In genomic region chr16:24102120-24102740, GRCh38 we compare ENCODE assay signal across 14 cellular contexts.
DNase-seq lines count a peak whose midpoint lies in the region; ATAC-seq lines count a peak whose summit lies in the region.
"Had no signal": no experiment of that assay in that cellular context is flagged by ENCODE, and none has a peak within 500 bp of the region (broad histone marks: within the 10 kb centered on the region; RNA-seq: fewer than 3 reads in every experiment).

No MANE protein-coding gene starts in this region.

- ATAC-seq in central memory CD8-positive, alpha-beta T cell (replicated peaks; ENCODE audit: extremely low read depth, poor library complexity, severe bottlenecking) = no peak
- no peak for ATAC-seq in naive thymus-derived CD4-positive, alpha-beta T cell
- ATAC-seq in HG02852 (IDR thresholded peaks at IDR 0.05; ENCODE audit: unreplicated experiment) = no peak
- ATAC-seq in GM19452 (IDR thresholded peaks at IDR 0.05; ENCODE audit: unreplicated experiment) = no peak
- ATAC-seq: stimulated activated naive B cell treated with anti-CD40 and anti-IgM and Interleukin-4, amounts not matched to agents 10 μg/mL and 1 μg/mL and 100 μg/mL, for 72 hours had no signal

- no peaks in the 10 kb centered on the region for H3K27me3 Mint-ChIP-seq in central memory CD8-positive, alpha-beta T cell
- H3K27me3 Mint-ChIP-seq in naive thymus-derived CD4-positive, alpha-beta T cell = no peaks in the 10 kb centered on the region
- H3K27me3 Mint-ChIP-seq in activated CD4-positive, alpha-beta T cell treated with anti-CD3 and anti-CD28 coated beads, Interleukin-2, amount 10 ng/mL, durations not matched to agents 7 days and 5 days = no peaks in the 10 kb centered on the region
- H3K27me3 Mint-ChIP-seq: stimulated activated naive B cell treated with anti-CD40 and anti-IgM and Interleukin-4, amounts not matched to agents 10 μg/mL and 1 μg/mL and 100 μg/mL, for 72 hours had no signal

- intact Hi-C loops in naive thymus-derived CD4-positive, alpha-beta T cell (cut with micrococcal nuclease) = no loop called here

- H3K4me3 Mint-ChIP-seq in central memory CD8-positive, alpha-beta T cell = no peak overlapping the region
- H3K4me3 Mint-ChIP-seq in naive thymus-derived CD4-positive, alpha-beta T cell = no peak overlapping the region
- no peak overlapping the region for H3K4me3 Mint-ChIP-seq in activated CD4-positive, alpha-beta T cell treated with anti-CD3 and anti-CD28 coated beads, Interleukin-2, amount 10 ng/mL, durations not matched to agents 7 days and 5 days
- H3K4me3 Mint-ChIP-seq: stimulated activated naive B cell treated with anti-CD40 and anti-IgM and Interleukin-4, amounts not matched to agents 10 μg/mL and 1 μg/mL and 100 μg/mL, for 72 hours had no signal

- no peaks in the 10 kb centered on the region for H3K9me3 ChIP-seq in naive thymus-derived CD4-positive, alpha-beta T cell (ENCODE audit: control insufficient read depth in 2 of 3, low read length in 3 of 3)
- H3K9me3 ChIP-seq: BLaER1 had no signal

- H3K27ac ChIP-seq in naive thymus-derived CD4-positive, alpha-beta T cell (ENCODE audit: low read depth, low read length) = peak overlapping the region; percentile 29
- H3K27ac ChIP-seq: BLaER1, epithelial cell of prostate had no signal

- POLR2A ChIA-PET in naive thymus-derived CD4-positive, alpha-beta T cell (lab: Charles Lee) = no interaction called here
- POLR2A ChIA-PET in activated CD4-positive, alpha-beta T cell treated with anti-CD3 and anti-CD28 coated beads, Interleukin-2, amount 10 ng/mL, durations not matched to agents 7 days and 5 days (lab: Charles Lee) = no interaction called here

- H3K4me1 Mint-ChIP-seq in central memory CD8-positive, alpha-beta T cell = peaks cover 34% of the 10 kb centered on the region
- H3K4me1 Mint-ChIP-seq in naive thymus-derived CD4-positive, alpha-beta T cell = peaks cover 0 to 12% (median 4%) of the 10 kb centered on the region in 7 donors
- H3K4me1 Mint-ChIP-seq in activated CD4-positive, alpha-beta T cell treated with anti-CD3 and anti-CD28 coated beads, Interleukin-2, amount 10 ng/mL, durations not matched to agents 7 days and 5 days = no peaks in the 10 kb centered on the region

- CTCF ChIA-PET in naive thymus-derived CD4-positive, alpha-beta T cell (lab: Charles Lee) = no interaction called here
- CTCF ChIA-PET in activated CD4-positive, alpha-beta T cell treated with anti-CD3 and anti-CD28 coated beads, Interleukin-2, amount 10 ng/mL, durations not matched to agents 7 days and 5 days (lab: Charles Lee) = no interaction called here

- no peaks in the 10 kb centered on the region for H3K9me3 Mint-ChIP-seq in central memory CD8-positive, alpha-beta T cell
- H3K9me3 Mint-ChIP-seq in naive thymus-derived CD4-positive, alpha-beta T cell = peaks cover 0 to 7% (median 4%) of the 10 kb centered on the region in 11 donors
- peaks cover 4% of the 10 kb centered on the region for H3K9me3 Mint-ChIP-seq in activated CD4-positive, alpha-beta T cell treated with anti-CD3 and anti-CD28 coated beads, Interleukin-2, amount 10 ng/mL, durations not matched to agents 7 days and 5 days

- peak; percentile 69 for DNase-seq in DMS79 (lab: John Stamatoyannopoulos, UW)
- peak; percentile 79 to 90 for DNase-seq in NCI-H1930 (lab: John Stamatoyannopoulos, UW)
- no peak for DNase-seq in central memory CD8-positive, alpha-beta T cell (ENCODE audit: low spot score in 2 of 2)
- DNase-seq in naive thymus-derived CD4-positive, alpha-beta T cell = no peak
- DNase-seq in activated CD4-positive, alpha-beta T cell treated with anti-CD3 and anti-CD28 coated beads, Interleukin-2, amount 10 ng/mL, durations not matched to agents 7 days and 5 days = no peak
- no peak for DNase-seq in central memory CD4-positive, alpha-beta T cell
- DNase-seq: activated gamma-delta T cell; KG1; stimulated activated naive B cell treated with anti-CD40 and anti-IgM and Interleukin-4, amounts not matched to agents 10 μg/mL and 1 μg/mL and 100 μg/mL, for 72 hours; T-helper 2 cell had no signal

- H3K4me1 ChIP-seq in naive thymus-derived CD4-positive, alpha-beta T cell (ENCODE audit: control insufficient read depth in 2 of 2, insufficient read depth in 2 of 2, low read length in 2 of 2) = no peaks in the 10 kb centered on the region

- H3K36me3 Mint-ChIP-seq in central memory CD8-positive, alpha-beta T cell (ENCODE audit: insufficient read depth) = peaks cover 27% of the 10 kb centered on the region
- peaks cover 14 to 71% (median 39%) of the 10 kb centered on the region in 5 donors for H3K36me3 Mint-ChIP-seq in naive thymus-derived CD4-positive, alpha-beta T cell
- H3K36me3 Mint-ChIP-seq in activated CD4-positive, alpha-beta T cell treated with anti-CD3 and anti-CD28 coated beads, Interleukin-2, amount 10 ng/mL, durations not matched to agents 7 days and 5 days (ENCODE audit: low read depth) = peaks cover 14% of the 10 kb centered on the region

- H3K27me3 ChIP-seq in naive thymus-derived CD4-positive, alpha-beta T cell (ENCODE audit: control insufficient read depth in 2 of 2, insufficient read depth in 2 of 2, low read length in 2 of 2) = no peaks in the 10 kb centered on the region
- H3K27me3 ChIP-seq: BLaER1 had no signal

- peak overlapping the region; percentile 65 for H3K27ac Mint-ChIP-seq in central memory CD8-positive, alpha-beta T cell (ENCODE audit: low read depth)
- peak overlapping the region in 3 of 9 donors; percentile 36 to 70 (median 65) for H3K27ac Mint-ChIP-seq in naive thymus-derived CD4-positive, alpha-beta T cell
- H3K27ac Mint-ChIP-seq in activated CD4-positive, alpha-beta T cell treated with anti-CD3 and anti-CD28 coated beads, Interleukin-2, amount 10 ng/mL, durations not matched to agents 7 days and 5 days = no peak overlapping the region
- H3K27ac Mint-ChIP-seq: stimulated activated naive B cell treated with anti-CD40 and anti-IgM and Interleukin-4, amounts not matched to agents 10 μg/mL and 1 μg/mL and 100 μg/mL, for 72 hours had no signal

- H3K4me3 ChIP-seq in naive thymus-derived CD4-positive, alpha-beta T cell (ENCODE audit: low read length) = no peak overlapping the region
- H3K4me3 ChIP-seq: BLaER1 had no signal

- peaks cover 0 to 13% (median 0%) of the 10 kb centered on the region in 3 experiments for H3K36me3 ChIP-seq in naive thymus-derived CD4-positive, alpha-beta T cell (ENCODE audit: control insufficient read depth in 2 of 3, insufficient read depth in 3 of 3, low read length in 3 of 3)
- H3K36me3 ChIP-seq: BLaER1 had no signal

Comparison
In these comparisons a context has a peak if more than half of its experiments do, and no peak if none do; other contexts are left out.
1. DNase-seq: peak in DMS79 (single experiment) and NCI-H1930 (2 of 2); none in central memory CD8-positive, alpha-beta T cell (0 of 2), naive thymus-derived CD4-positive, alpha-beta T cell (0 of 9), activated CD4-positive, alpha-beta T cell treated with anti-CD3 and anti-CD28 coated beads, Interleukin-2, amount 10 ng/mL, durations not matched to agents 7 days and 5 days (single experiment) and central memory CD4-positive, alpha-beta T cell (single experiment).